ENCODE assay signal across 14 cellular contexts in genomic region chr1:214515544-214516433, GRCh38. TPM values are rescaled to one million over a fixed set of nuclear protein-coding genes. Genes with fewer than 3 reads are reported as not detected.
DNase-seq lines count a peak whose midpoint lies in the region; ATAC-seq and TF ChIP-seq lines count a peak whose summit lies in the region.
"Had no signal": no experiment of that assay in that cellular context is flagged by ENCODE, and none has a peak within 500 bp of the region (broad histone marks: within the 10 kb centered on the region; RNA-seq: fewer than 3 reads in every experiment).

No MANE protein-coding gene starts in this region.

- H3K4me3 Mint-ChIP-seq in HFFc6, result no peak overlapping the region
- H3K4me3 Mint-ChIP-seq: activated naive CD8-positive, alpha-beta T cell treated with anti-CD3 and anti-CD28 coated beads, Interleukin-2, amount 50 U/mL, for 24 hours; central memory CD8-positive, alpha-beta T cell had no signal

- H3K4me1 ChIP-seq in mesendoderm (ENCODE audit: control insufficient read depth, low read depth, low read length), result peaks cover 23% of the 10 kb centered on the region

- peaks cover 38% of the 10 kb centered on the region for H3K36me3 Mint-ChIP-seq in HFFc6 (ENCODE audit: low read depth)

- WGBS in mesendoderm (ENCODE audit: extremely low coverage, insufficient coverage, low lambda C conversion rate), result no CpG with 5 or more reads among the region's 3 CpGs

- ATAC-seq in HG03139 (IDR thresholded peaks at IDR 0.05; ENCODE audit: unreplicated experiment) (no peak), HG03280 (IDR thresholded peaks at IDR 0.05; ENCODE audit: unreplicated experiment) (no peak)
- ATAC-seq: activated naive CD8-positive, alpha-beta T cell treated with anti-CD3 and anti-CD28 coated beads, Interleukin-2, amount 50 U/mL, for 24 hours had no signal

- H3K4me2 ChIP-seq in mesendoderm (ENCODE audit: low read length), result no peak overlapping the region

- H4K8ac ChIP-seq in mesendoderm (ENCODE audit: low read depth, low read length), result no peak overlapping the region

- H3K4me3 ChIP-seq in mesendoderm (ENCODE audit: low read length), result no peak overlapping the region

- H3K18ac ChIP-seq in mesendoderm (ENCODE audit: low read length), result peak overlapping the region; percentile 68

- H2BK5ac ChIP-seq in mesendoderm (ENCODE audit: low read length), result no peak overlapping the region

- H3K27me3 ChIP-seq in mesendoderm (ENCODE audit: insufficient read depth, low read length, poor library complexity), result no peaks in the 10 kb centered on the region

- peak overlapping the region; percentile 99 for H2BK15ac ChIP-seq in mesendoderm (replicated peaks; ENCODE audit: low read depth)

- H4K5ac ChIP-seq in mesendoderm (ENCODE audit: low read length), result no peak overlapping the region

- no peak overlapping the region for H3K23ac ChIP-seq in mesendoderm (ENCODE audit: low read length)

- H3K9ac ChIP-seq in mesendoderm (ENCODE audit: low read length), result no peak overlapping the region

- H3K27ac Mint-ChIP-seq in HFFc6, result peak overlapping the region; percentile 24; the same call in 1 of the 2 replicates
- H3K27ac Mint-ChIP-seq: activated naive CD8-positive, alpha-beta T cell treated with anti-CD3 and anti-CD28 coated beads, Interleukin-2, amount 50 U/mL, for 24 hours had no signal

- H2BK120ac ChIP-seq in mesendoderm (ENCODE audit: low read depth, low read length), result no peak overlapping the region

- peaks cover 73% of the 10 kb centered on the region for H3K79me2 ChIP-seq in mesendoderm (ENCODE audit: control insufficient read depth, insufficient read depth, low read length)

- no peaks in the 10 kb centered on the region for H3K36me3 ChIP-seq in mesendoderm (ENCODE audit: control insufficient read depth, insufficient read depth, low read length)

- H3K27ac ChIP-seq in 22Rv1 (peak overlapping the region; percentile 2; the same call in 1 of the 2 replicates), VCaP (peak overlapping the region; percentile 85), mesendoderm (ENCODE audit: low read depth, low read length) (no peak overlapping the region)

- H3K79me1 ChIP-seq in mesendoderm (ENCODE audit: low read length), result peaks cover 15% of the 10 kb centered on the region

- H3K4me1 Mint-ChIP-seq in HFFc6 (ENCODE audit: low read depth), result peaks cover 90% of the 10 kb centered on the region
- H3K4me1 Mint-ChIP-seq: activated naive CD8-positive, alpha-beta T cell treated with anti-CD3 and anti-CD28 coated beads, Interleukin-2, amount 50 U/mL, for 24 hours; central memory CD8-positive, alpha-beta T cell had no signal

- H3K27me3 Mint-ChIP-seq in HFFc6 (ENCODE audit: insufficient read depth), result peaks cover 2% of the 10 kb centered on the region

- no peak overlapping the region for H2AK5ac ChIP-seq in mesendoderm (ENCODE audit: low read length)

- peaks cover 13% of the 10 kb centered on the region for H3K9me3 Mint-ChIP-seq in HFFc6
- H3K9me3 Mint-ChIP-seq: activated naive CD8-positive, alpha-beta T cell treated with anti-CD3 and anti-CD28 coated beads, Interleukin-2, amount 50 U/mL, for 24 hours; central memory CD8-positive, alpha-beta T cell had no signal

- no peak overlapping the region for H3K56ac ChIP-seq in mesendoderm (ENCODE audit: low read length)

- TF ChIP-seq CTCF in 22Rv1 (IDR thresholded peaks at IDR 0.05), result no peak
- TF ChIP-seq CTCF in HFFc6 (IDR thresholded peaks at IDR 0.05), result no peak
- TF ChIP-seq CTCF in VCaP (conservative IDR thresholded peaks at IDR 0.05), result no peak

- H3K4ac ChIP-seq in mesendoderm (ENCODE audit: low read depth, low read length), result no peak overlapping the region

- no peak for DNase-seq in HFFc6
- DNase-seq in mesendoderm, result no peak
- DNase-seq in NCI-H1694 (lab: John Stamatoyannopoulos, UW), result no peak
- DNase-seq in T-helper 1 cell, result no peak
- DNase-seq: ACHN; activated CD4-positive, alpha-beta T cell treated with anti-CD3 and anti-CD28 coated beads, Interleukin-2, amount 50 U/mL, for 48 hours; activated naive CD8-positive, alpha-beta T cell treated with anti-CD3 and anti-CD28 coated beads, Interleukin-2, amount 50 U/mL, for 24 hours; head of caudate nucleus; Right ventricle myocardium superior had no signal

RNA-seq across cellular contexts. Expression of gene PTPN14, which starts 35.6 kb away (rescaled TPM):
- total RNA-seq in HFFc6 (2021; fragmentation: NEBNext Ultra II Directional; extraction: Animal tissue kit (Norgen Biotek cat#: 25700)), result 100 to 1,000 TPM in 4 of 6 experiments, 10 to 100 TPM in 2; 93.6 to 140 (median 106) TPM
- polyA plus RNA-seq in mesendoderm (2013, experiment 1 of 2), result 39.3 TPM
- polyA plus RNA-seq in mesendoderm (2013, experiment 2 of 2), result 38.7 TPM
